In genomic region chr1:222021124-222021523, GRCh38 we compare ENCODE assay signal across 21 cellular contexts.
A peak's percentile ranks its signal among the peaks of the same experiment; 100 is the strongest.
DNase-seq lines count a peak whose midpoint lies in the region; ATAC-seq and TF ChIP-seq lines count a peak whose summit lies in the region.
"Had no signal": no experiment of that assay in that cellular context is flagged by ENCODE, and none has a peak within 500 bp of the region (broad histone marks: within the 10 kb centered on the region; RNA-seq: fewer than 3 reads in every experiment).

No MANE protein-coding gene starts in this region.

- intact Hi-C loops in left ventricle myocardium superior (cut with micrococcal nuclease) (no loop called here), left cardiac atrium (cut with DNase I) (no loop called here), breast epithelium (cut with DNase I; ENCODE audit: low total_unique reads) (no loop called here), natural killer cell (cut with micrococcal nuclease) (no loop called here)

- H4K20me1 ChIP-seq in smooth muscle cell (ENCODE audit: low read depth), result no peaks in the 10 kb centered on the region

- no peak for TF ChIP-seq CTCF in smooth muscle cell (IDR thresholded peaks at IDR 0.05; ENCODE audit: borderline replicate concordance, insufficient read depth, poor library complexity, severe bottlenecking)
- no peak for TF ChIP-seq CTCF in breast epithelium (IDR thresholded peaks at IDR 0.05)
- TF ChIP-seq CTCF in natural killer cell (IDR thresholded peaks at IDR 0.05), result no peak

- no peak overlapping the region for H3K4me3 ChIP-seq in smooth muscle cell
- H3K4me3 ChIP-seq in breast epithelium, result no peak overlapping the region
- H3K4me3 ChIP-seq: GM12878 had no signal

- H3K27ac ChIP-seq in smooth muscle cell (ENCODE audit: low read depth) (no peak overlapping the region), breast epithelium (no peak overlapping the region)

- no peaks in the 10 kb centered on the region for H3K36me3 ChIP-seq in smooth muscle cell (ENCODE audit: low read depth)
- H3K36me3 ChIP-seq in breast epithelium, result no peaks in the 10 kb centered on the region

- H3K4me3 Mint-ChIP-seq in natural killer cell, result no peak overlapping the region
- H3K4me3 Mint-ChIP-seq: B cell, IgD-negative memory B cell had no signal

- TF ChIP-seq POLR2A in breast epithelium (IDR thresholded peaks at IDR 0.05), result no peak

- H3K79me2 ChIP-seq in smooth muscle cell (ENCODE audit: low read depth), result no peaks in the 10 kb centered on the region

- no peaks in the 10 kb centered on the region for H3K4me1 ChIP-seq in smooth muscle cell (ENCODE audit: low read depth)
- no peaks in the 10 kb centered on the region for H3K4me1 ChIP-seq in breast epithelium

- DNase-seq in left ventricle myocardium superior (no peak), left cardiac atrium (no peak), RPMI7951 (ENCODE audit: low read depth) (peak; percentile 36), glomerular visceral epithelial cell (ENCODE audit: extremely low spot score) (peak; percentile 77), smooth muscle cell (lab: John Stamatoyannopoulos, UW; ENCODE audit: unreplicated experiment) (no peak), breast epithelium (ENCODE audit: low spot score in 2 of 2) (no peak), natural killer cell (no peak)
- no peak for DNase-seq in stimulated activated naive CD4-positive, alpha-beta T cell treated with Interleukin-2 at 50 U/mL for 16 hours (lab: John Stamatoyannopoulos, UW)
- DNase-seq: 8988T, MV-4-11, NCI-H1105 treated with DMSO at 0.1 percent for 48 hours, NCI-H1694, NCI-H2081, NCI-H2171 treated with DMSO at 0.1 percent for 48 hours, NCI-H524 treated with DMSO at 0.1 percent for 48 hours, NCI-H82, OCI-M1, SHP77 had no signal

- no peaks in the 10 kb centered on the region for H3F3A ChIP-seq in smooth muscle cell (ENCODE audit: low read depth)

- H2AFZ ChIP-seq in smooth muscle cell (ENCODE audit: low read depth), result no peak overlapping the region

- H3K27me3 ChIP-seq in smooth muscle cell (ENCODE audit: low read depth), result no peaks in the 10 kb centered on the region
- no peaks in the 10 kb centered on the region for H3K27me3 ChIP-seq in breast epithelium

- peaks cover 0 to 6% of the 10 kb centered on the region in 2 donors for H3K27me3 Mint-ChIP-seq in natural killer cell (ENCODE audit: low read depth in 2 of 2)
- H3K27me3 Mint-ChIP-seq: B cell had no signal

- peaks cover 14 to 24% of the 10 kb centered on the region in 2 donors for H3K4me1 Mint-ChIP-seq in natural killer cell
- H3K4me1 Mint-ChIP-seq: B cell had no signal

- no peaks in the 10 kb centered on the region for H3K36me3 Mint-ChIP-seq in natural killer cell

- peak overlapping the region; percentile 29 for H3K4me2 ChIP-seq in smooth muscle cell

- H3K9me3 ChIP-seq in smooth muscle cell (replicated peaks; ENCODE audit: low read depth) (no peaks in the 10 kb centered on the region), breast epithelium (no peaks in the 10 kb centered on the region)

- no peak overlapping the region for H3K9ac ChIP-seq in smooth muscle cell (ENCODE audit: low read depth)

- 55% methylated on average over 5 of the region's 5 CpGs for WGBS in smooth muscle cell (ENCODE audit: low lambda C conversion rate)

- peak; percentile 33 for ATAC-seq in left ventricle myocardium superior
- no peak for ATAC-seq in left cardiac atrium
- no peak for ATAC-seq in natural killer cell
- ATAC-seq: GM12878 had no signal

- H3K9me3 Mint-ChIP-seq in natural killer cell, result no peaks in the 10 kb centered on the region

- H3K27ac Mint-ChIP-seq in natural killer cell, result no peak overlapping the region
- H3K27ac Mint-ChIP-seq: B cell, IgD-negative memory B cell had no signal

Comparison
In these comparisons a context has a peak if more than half of its experiments do, and no peak if none do; other contexts are left out.
1. DNase-seq: peak in RPMI7951 (single experiment) and glomerular visceral epithelial cell (single experiment); none in left ventricle myocardium superior (single experiment), left cardiac atrium (single experiment), smooth muscle cell (single experiment), breast epithelium (0 of 2), stimulated activated naive CD4-positive, alpha-beta T cell treated with Interleukin-2 at 50 U/mL for 16 hours (single experiment) and natural killer cell (single experiment).